In the genomic region with DNA sequence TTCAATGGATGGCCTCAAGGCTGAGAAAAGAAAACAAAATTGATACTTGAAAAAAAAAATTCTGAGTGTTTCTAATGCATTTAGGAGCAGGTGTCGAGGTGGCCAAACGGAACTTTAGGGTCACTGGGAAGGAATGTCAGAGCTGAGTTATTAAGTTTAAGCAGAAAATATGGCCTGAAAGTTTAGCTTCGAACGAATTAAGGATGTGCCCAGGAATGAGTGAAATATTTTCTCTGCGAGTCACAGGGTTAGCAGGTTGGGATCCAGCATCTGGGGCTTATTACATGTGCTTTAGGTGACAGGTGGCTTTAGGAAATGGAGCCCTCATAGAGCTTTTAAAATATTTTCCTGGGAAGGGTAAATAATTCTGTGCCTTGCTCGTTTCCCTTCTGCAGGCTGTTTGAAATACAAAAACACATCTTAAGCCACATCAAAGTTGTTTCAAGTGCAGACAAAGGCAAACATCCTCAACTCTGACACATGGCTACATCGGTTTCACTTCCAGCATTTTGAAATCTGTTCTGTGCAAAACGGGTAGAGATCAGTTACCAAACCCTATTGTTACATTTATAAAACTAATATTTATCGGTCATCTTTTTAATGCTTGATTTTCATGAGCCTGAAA, we compare ENCODE assay signal across 19 cellular contexts.
"Had no signal": no experiment of that assay in that cellular context is flagged by ENCODE, and none has a peak within 500 bp of the region (broad histone marks: within the 10 kb centered on the region; RNA-seq: fewer than 3 reads in every experiment).

No MANE protein-coding gene starts in this region.

- DNase-seq: activated B cell treated with CpG ODN at 0.5 μM for 24 hours; activated CD8-positive, alpha-beta memory T cell treated with anti-CD3 and anti-CD28 coated beads, Interleukin-2, amount 50 U/mL, for 4 hours; activated CD8-positive, alpha-beta T cell treated with anti-CD3 and anti-CD28 coated beads for 36 hours; activated naive CD4-positive, alpha-beta T cell; aorta; caudate nucleus; KBM-7; NCI-H1092; NCI-H1930; NCI-H2107; NCI-H2171 treated with DMSO at 0.1 percent for 48 hours; NCI-H226; NCI-H526; NCI-H774; SHP77 treated with DMSO at 0.1 percent for 48 hours; T-helper 17 cell; T-helper 9 cell had no signal

- H3K27me3 Mint-ChIP-seq: activated B cell treated with CpG ODN at 0.5 μM for 24 hours; activated CD8-positive, alpha-beta T cell treated with anti-CD3 and anti-CD28 coated beads for 36 hours; activated naive CD4-positive, alpha-beta T cell treated with anti-CD3 and anti-CD28 coated beads, Interleukin-2, amount 50 U/mL, for 24 hours; T-helper 17 cell had no signal

- H3K9me3 Mint-ChIP-seq: activated B cell treated with CpG ODN at 0.5 μM for 24 hours; activated CD8-positive, alpha-beta T cell treated with anti-CD3 and anti-CD28 coated beads for 36 hours had no signal

- H3K27ac Mint-ChIP-seq: activated B cell treated with CpG ODN at 0.5 μM for 24 hours; activated CD8-positive, alpha-beta T cell treated with anti-CD3 and anti-CD28 coated beads for 36 hours; activated naive CD4-positive, alpha-beta T cell treated with anti-CD3 and anti-CD28 coated beads, Interleukin-2, amount 50 U/mL, for 24 hours; T-helper 17 cell had no signal

- H3K4me1 Mint-ChIP-seq: activated B cell treated with CpG ODN at 0.5 μM for 24 hours; activated naive CD4-positive, alpha-beta T cell treated with anti-CD3 and anti-CD28 coated beads, Interleukin-2, amount 50 U/mL, for 24 hours; T-helper 17 cell had no signal

- H3K4me3 ChIP-seq: breast epithelium had no signal

- H3K9me3 ChIP-seq: breast epithelium had no signal

- H3K36me3 ChIP-seq: breast epithelium had no signal

- H3K36me3 Mint-ChIP-seq: activated naive CD4-positive, alpha-beta T cell treated with anti-CD3 and anti-CD28 coated beads, Interleukin-2, amount 50 U/mL, for 24 hours had no signal

- H3K4me3 Mint-ChIP-seq: activated B cell treated with CpG ODN at 0.5 μM for 24 hours; activated CD8-positive, alpha-beta T cell treated with anti-CD3 and anti-CD28 coated beads for 36 hours; activated naive CD4-positive, alpha-beta T cell treated with anti-CD3 and anti-CD28 coated beads, Interleukin-2, amount 50 U/mL, for 24 hours; T-helper 17 cell had no signal

- H3K27me3 ChIP-seq: breast epithelium had no signal

- ATAC-seq: activated CD8-positive, alpha-beta T cell treated with anti-CD3 and anti-CD28 coated beads for 36 hours; T-helper 17 cell had no signal

- H3K27ac ChIP-seq: breast epithelium had no signal

- H3K4me1 ChIP-seq: breast epithelium had no signal
